In the genomic region with DNA sequence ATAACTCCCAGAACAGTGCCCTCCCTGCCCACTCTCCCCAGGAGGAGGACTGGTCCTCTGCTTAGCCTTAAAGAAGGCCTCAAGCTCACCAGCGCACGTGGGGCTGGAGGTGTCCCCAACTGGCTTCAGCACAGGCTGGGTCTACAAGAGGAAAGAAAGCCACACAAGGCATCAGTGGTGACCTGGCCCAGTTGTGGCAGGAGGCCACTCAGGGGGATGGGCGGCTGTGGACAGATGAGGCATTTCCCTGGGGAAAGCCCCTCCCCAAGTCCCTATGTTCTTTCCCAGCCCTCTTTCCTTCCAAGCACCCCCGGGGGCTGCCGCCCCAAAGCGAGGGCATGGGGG, we compare ENCODE assay signal across 16 cellular contexts.
DNase-seq lines count a peak whose midpoint lies in the region; ATAC-seq and TF ChIP-seq lines count a peak whose summit lies in the region.
"Had no signal": no experiment of that assay in that cellular context is flagged by ENCODE, and none has a peak within 500 bp of the region (broad histone marks: within the 10 kb centered on the region; RNA-seq: fewer than 3 reads in every experiment).

No MANE protein-coding gene starts in this region.

- TF ChIP-seq POLR2A in sigmoid colon (IDR thresholded peaks at IDR 0.05): no peak

- peaks cover 12% of the 10 kb centered on the region for H3K27me3 Mint-ChIP-seq in neural progenitor cell (ENCODE audit: insufficient read depth, low read depth)
- H3K27me3 Mint-ChIP-seq: CD4-positive, CD25-positive, alpha-beta regulatory T cell had no signal

- no peak for TF ChIP-seq EP300 in sigmoid colon (IDR thresholded peaks at IDR 0.05)

- intact Hi-C loops in sigmoid colon (cut with DNase I): no loop called here

- peaks cover 75% of the 10 kb centered on the region for H3K4me1 Mint-ChIP-seq in neural progenitor cell

- H3K4me2 ChIP-seq in DND-41 (ENCODE audit: insufficient read depth, low read length) (no peak overlapping the region), neural progenitor cell (no peak overlapping the region)

- H3K36me3 Mint-ChIP-seq in neural progenitor cell: no peaks in the 10 kb centered on the region
- H3K36me3 Mint-ChIP-seq: CD4-positive, CD25-positive, alpha-beta regulatory T cell; CD8-positive, alpha-beta memory T cell had no signal

- no peak for TF ChIP-seq CTCF in DND-41 (IDR thresholded peaks at IDR 0.05; ENCODE audit: borderline replicate concordance, extremely low read depth, low read length, poor library complexity, severe bottlenecking)
- no peak for TF ChIP-seq CTCF in neural progenitor cell (IDR thresholded peaks at IDR 0.05)
- no peak for TF ChIP-seq CTCF in sigmoid colon (IDR thresholded peaks at IDR 0.05)

- no peak overlapping the region for H3K4me3 Mint-ChIP-seq in neural progenitor cell
- H3K4me3 Mint-ChIP-seq: CD4-positive, CD25-positive, alpha-beta regulatory T cell; CD8-positive, alpha-beta memory T cell; H9 had no signal

- H3K9me3 ChIP-seq in DND-41 (ENCODE audit: insufficient read depth, low read length, severe bottlenecking): no peaks in the 10 kb centered on the region
- H3K9me3 ChIP-seq in neural progenitor cell (ENCODE audit: low read depth): no peaks in the 10 kb centered on the region
- H3K9me3 ChIP-seq in sigmoid colon: no peaks in the 10 kb centered on the region
- H3K9me3 ChIP-seq: BE2C had no signal

- H3K27ac ChIP-seq in DND-41 (ENCODE audit: low read length) (peak overlapping the region; percentile 18; the same call in 1 of the 2 replicates), neural progenitor cell (no peak overlapping the region), sigmoid colon (no peak overlapping the region)

- H2AFZ ChIP-seq in DND-41 (ENCODE audit: low read depth, low read length) (no peak overlapping the region), neural progenitor cell (replicated peaks) (no peak overlapping the region)

- 91 to 92% methylated on average over 6 of the region's 6 CpGs for WGBS in sigmoid colon, 2 donors

- no peak overlapping the region for H3K9ac ChIP-seq in DND-41 (ENCODE audit: low read depth, low read length)
- no peak overlapping the region for H3K9ac ChIP-seq in neural progenitor cell

- H3K79me2 ChIP-seq in DND-41 (ENCODE audit: insufficient read depth, low read length) (no peaks in the 10 kb centered on the region), neural progenitor cell (ENCODE audit: low read depth) (no peaks in the 10 kb centered on the region)

- H3K4me1 ChIP-seq in DND-41 (ENCODE audit: insufficient read depth, low read length): peaks cover 39% of the 10 kb centered on the region
- H3K4me1 ChIP-seq in neural progenitor cell: peaks cover 17% of the 10 kb centered on the region
- H3K4me1 ChIP-seq in sigmoid colon: no peaks in the 10 kb centered on the region

- H4K20me1 ChIP-seq in DND-41 (ENCODE audit: insufficient read depth, low read length) (no peaks in the 10 kb centered on the region), neural progenitor cell (ENCODE audit: low read depth) (no peaks in the 10 kb centered on the region)

- H3K36me3 ChIP-seq in DND-41 (ENCODE audit: insufficient read depth, low read length) (no peaks in the 10 kb centered on the region), H7 (replicated peaks; ENCODE audit: control insufficient read depth, insufficient read depth, low read length) (no peaks in the 10 kb centered on the region), neural progenitor cell (no peaks in the 10 kb centered on the region), sigmoid colon (no peaks in the 10 kb centered on the region)
- H3K36me3 ChIP-seq: BE2C had no signal

- DNase-seq in DND-41: no peak
- peak; percentile 38 for DNase-seq in H7
- no peak for DNase-seq in neural progenitor cell (ENCODE audit: low spot score)
- peak; percentile 52 for DNase-seq in sigmoid colon
- no peak for DNase-seq in NK-92 treated with Interleukin-12 subunit alpha and Interleukin-12 subunit beta, amount 100 ng/mL, for 24 hours (lab: John Stamatoyannopoulos, UW)
- DNase-seq: ACHN; C1 segment of cervical spinal cord; CD4-positive, CD25-positive, alpha-beta regulatory T cell; CD8-positive, alpha-beta memory T cell; DMS 273 treated with DMSO at 0.1 percent for 48 hours; GDM1; GOT3; H9 had no signal

- no peaks in the 10 kb centered on the region for H3K27me3 ChIP-seq in DND-41 (ENCODE audit: insufficient read depth, low read length, poor library complexity)
- no peaks in the 10 kb centered on the region for H3K27me3 ChIP-seq in H7 (ENCODE audit: control insufficient read depth, insufficient read depth, low read length)
- no peaks in the 10 kb centered on the region for H3K27me3 ChIP-seq in neural progenitor cell
- no peaks in the 10 kb centered on the region for H3K27me3 ChIP-seq in sigmoid colon
- H3K27me3 ChIP-seq: BE2C had no signal

- H3K9me3 Mint-ChIP-seq in neural progenitor cell: peaks cover 10% of the 10 kb centered on the region
- H3K9me3 Mint-ChIP-seq: CD8-positive, alpha-beta memory T cell; H9 had no signal

- peaks cover 6% of the 10 kb centered on the region for H3F3A ChIP-seq in neural progenitor cell (ENCODE audit: low read depth)

- H3K4me3 ChIP-seq in DND-41 (ENCODE audit: low read depth in 1 of 2, low read length in 2 of 2) (no peak overlapping the region), H7 (ENCODE audit: insufficient read depth, low read depth, low read length) (no peak overlapping the region), neural progenitor cell (no peak overlapping the region), sigmoid colon (no peak overlapping the region)

- ATAC-seq in DND-41 (ENCODE audit: insufficient read depth, low read depth) (no peak), HG03520 (IDR thresholded peaks at IDR 0.05; ENCODE audit: unreplicated experiment) (no peak), GM19023 (IDR thresholded peaks at IDR 0.05; ENCODE audit: unreplicated experiment) (no peak)

- H3K27ac Mint-ChIP-seq in neural progenitor cell: peak overlapping the region; percentile 2
- H3K27ac Mint-ChIP-seq: CD4-positive, CD25-positive, alpha-beta regulatory T cell; H9 had no signal

Comparison
In these comparisons a context has a peak if more than half of its experiments do, and no peak if none do; other contexts are left out.
1. DNase-seq: peak in H7 (single experiment) and sigmoid colon (single experiment); none in DND-41 (single experiment), neural progenitor cell (single experiment) and NK-92 treated with Interleukin-12 subunit alpha and Interleukin-12 subunit beta, amount 100 ng/mL, for 24 hours (single experiment).